ENCODE assay signal across 24 cellular contexts in the genomic region with DNA sequence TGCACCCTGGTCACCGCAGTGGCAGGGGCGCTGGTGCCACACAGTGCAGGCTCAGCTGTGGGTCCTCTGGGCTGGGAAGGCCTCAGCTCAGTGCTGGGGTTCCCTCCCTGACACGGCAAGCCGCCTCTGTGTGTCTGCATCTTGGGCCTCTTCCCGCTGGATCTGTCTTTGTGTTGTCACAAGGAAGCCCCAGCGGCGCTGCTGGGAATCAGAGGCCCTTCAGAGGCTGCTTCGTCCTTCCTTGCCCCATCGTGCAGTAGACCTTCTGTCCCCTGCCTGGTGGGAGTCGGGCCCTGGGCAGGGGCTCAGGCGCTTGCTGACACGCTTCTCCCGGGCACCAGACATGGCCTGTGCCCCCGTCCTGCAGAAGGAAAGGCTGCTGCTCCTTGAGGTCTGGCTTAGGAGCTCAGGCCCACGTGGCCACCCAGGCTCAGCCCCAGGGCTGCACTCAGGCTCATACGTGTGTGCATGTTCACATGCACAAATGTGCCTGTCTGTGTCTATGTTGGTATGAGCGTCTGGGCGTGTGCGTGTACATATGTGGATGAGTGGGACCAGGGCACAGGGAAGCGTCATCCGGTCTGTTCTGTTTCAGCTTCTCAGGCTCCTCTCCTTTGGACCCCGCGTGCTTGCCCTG. TPM values are rescaled to one million over a fixed set of nuclear protein-coding genes. Genes with fewer than 3 reads are reported as not detected.
A peak's percentile ranks its signal among the peaks of the same experiment; 100 is the strongest.
DNase-seq lines count a peak whose midpoint lies in the region; ATAC-seq and TF ChIP-seq lines count a peak whose summit lies in the region.
"Had no signal": no experiment of that assay in that cellular context is flagged by ENCODE, and none has a peak within 500 bp of the region (broad histone marks: within the 10 kb centered on the region; RNA-seq: fewer than 3 reads in every experiment).

No MANE protein-coding gene starts in this region.

- no peak for ATAC-seq in activated CD8-positive, alpha-beta T cell treated with anti-CD3 and anti-CD28 coated beads, Interleukin-2, amount 10 ng/mL, durations not matched to agents 7 days and 5 days
- no peak for ATAC-seq in stimulated activated effector memory CD8-positive, alpha-beta T cell treated with anti-CD3 and anti-CD28 coated beads, Interleukin-12 subunit alpha, Interleukin-12 subunit beta, amount 100 ng/mL, for 72 hours
- ATAC-seq: activated CD4-positive, alpha-beta T cell treated with anti-CD3 and anti-CD28 coated beads for 36 hours; activated T-cell treated with anti-CD3 and anti-CD28 coated beads, Interleukin-2, amount 50 U/mL, for 4 hours; body of pancreas had no signal

- H3K4me1 Mint-ChIP-seq in activated T-cell treated with anti-CD3 and anti-CD28 coated beads, Interleukin-2, amount 50 U/mL, for 24 hours (ENCODE audit: low read depth) = peaks cover 6% of the 10 kb centered on the region
- H3K4me1 Mint-ChIP-seq in activated CD8-positive, alpha-beta T cell treated with anti-CD3 and anti-CD28 coated beads, Interleukin-2, amount 10 ng/mL, durations not matched to agents 7 days and 5 days (ENCODE audit: low read depth) = peaks cover 20% of the 10 kb centered on the region
- H3K4me1 Mint-ChIP-seq in immature natural killer cell = peaks cover 8 to 9% of the 10 kb centered on the region in 2 donors
- peaks cover 13% of the 10 kb centered on the region for H3K4me1 Mint-ChIP-seq in stimulated activated effector memory CD8-positive, alpha-beta T cell treated with anti-CD3 and anti-CD28 coated beads, Interleukin-12 subunit alpha, Interleukin-12 subunit beta, amount 100 ng/mL, for 72 hours
- no peaks in the 10 kb centered on the region for H3K4me1 Mint-ChIP-seq in MCF 10A (ENCODE audit: insufficient read depth, unreplicated experiment)
- H3K4me1 Mint-ChIP-seq: activated CD4-positive, alpha-beta T cell treated with anti-CD3 and anti-CD28 coated beads for 36 hours had no signal

- BruUV-seq in MCF 10A (replicated peaks; lab: Mats Ljungman, UMichigan) = no TSS peak

- H3K27me3 Mint-ChIP-seq in activated T-cell treated with anti-CD3 and anti-CD28 coated beads, Interleukin-2, amount 50 U/mL, for 24 hours = no peaks in the 10 kb centered on the region
- H3K27me3 Mint-ChIP-seq in activated CD8-positive, alpha-beta T cell treated with anti-CD3 and anti-CD28 coated beads, Interleukin-2, amount 10 ng/mL, durations not matched to agents 7 days and 5 days (ENCODE audit: low read depth) = no peaks in the 10 kb centered on the region
- peaks cover 0 to 4% (median 2%) of the 10 kb centered on the region in 3 donors for H3K27me3 Mint-ChIP-seq in immature natural killer cell (ENCODE audit: low read depth in 3 of 3)
- no peaks in the 10 kb centered on the region for H3K27me3 Mint-ChIP-seq in MCF 10A (ENCODE audit: insufficient read depth, unreplicated experiment)
- H3K27me3 Mint-ChIP-seq: activated CD4-positive, alpha-beta T cell treated with anti-CD3 and anti-CD28 coated beads for 36 hours; central memory CD8-positive, alpha-beta T cell; memory B cell had no signal

- TF ChIP-seq CTCF in MCF 10A (IDR thresholded peaks at IDR 0.05; ENCODE audit: unreplicated experiment) = no peak

- POLR2A ChIA-PET in activated CD8-positive, alpha-beta T cell treated with anti-CD3 and anti-CD28 coated beads, Interleukin-2, amount 10 ng/mL, durations not matched to agents 7 days and 5 days (lab: Charles Lee) = interaction anchor here (0.6 kb wide), 1 partner anchor 49 kb away, joined by 3 read pairs; no protein-coding TSS in a partner anchor
- POLR2A ChIA-PET in MCF 10A (lab: Yijun Ruan, JAX) = interaction anchor here (1.1 kb wide), 1 partner anchor 9 kb away, joined by 3 read pairs; no protein-coding TSS in a partner anchor

- DNase-seq in activated T-cell treated with anti-CD3 and anti-CD28 coated beads, Interleukin-2, amount 50 U/mL, for 24 hours = no peak
- DNase-seq in activated T-cell treated with anti-CD3 and anti-CD28 coated beads, Interleukin-2, amount 50 U/mL, for 48 hours = no peak
- DNase-seq in activated CD8-positive, alpha-beta T cell treated with anti-CD3 and anti-CD28 coated beads, Interleukin-2, amount 10 ng/mL, durations not matched to agents 7 days and 5 days = no peak
- no peak for DNase-seq in immature natural killer cell
- no peak for DNase-seq in stimulated activated effector memory CD8-positive, alpha-beta T cell treated with anti-CD3 and anti-CD28 coated beads, Interleukin-12 subunit alpha, Interleukin-12 subunit beta, amount 100 ng/mL, for 72 hours (ENCODE audit: low spot score in 2 of 2)
- DNase-seq in MCF 10A (ENCODE audit: unreplicated experiment) = no peak
- no peak for DNase-seq in NCI-H2081 treated with DMSO at 0.1 percent for 48 hours (lab: John Stamatoyannopoulos, UW)
- DNase-seq in dedifferentiated amniotic fluid mesenchymal stem cell (ENCODE audit: extremely low spot score) = no peak
- DNase-seq: activated CD4-positive, alpha-beta T cell treated with anti-CD3 and anti-CD28 coated beads for 36 hours; activated T-cell treated with anti-CD3 and anti-CD28 coated beads, Interleukin-2, amount 50 U/mL, for 4 hours; body of pancreas; DND-41; GF-D8; GOT3; NCI-H1092 treated with DMSO at 0.1 percent for 48 hours; NCI-H187; NCI-H510A treated with DMSO at 0.1 percent for 48 hours; right lobe of liver; spleen; stimulated activated CD4-positive, alpha-beta T cell treated with anti-CD3 and anti-CD28 coated beads, Interleukin-2, amount 100 ng/mL, for 24 hours; T1000; transverse colon had no signal

- H3K9me3 Mint-ChIP-seq in activated T-cell treated with anti-CD3 and anti-CD28 coated beads, Interleukin-2, amount 50 U/mL, for 24 hours = no peaks in the 10 kb centered on the region
- no peaks in the 10 kb centered on the region for H3K9me3 Mint-ChIP-seq in activated CD8-positive, alpha-beta T cell treated with anti-CD3 and anti-CD28 coated beads, Interleukin-2, amount 10 ng/mL, durations not matched to agents 7 days and 5 days (ENCODE audit: insufficient read depth)
- no peaks in the 10 kb centered on the region for H3K9me3 Mint-ChIP-seq in immature natural killer cell
- H3K9me3 Mint-ChIP-seq in stimulated activated effector memory CD8-positive, alpha-beta T cell treated with anti-CD3 and anti-CD28 coated beads, Interleukin-12 subunit alpha, Interleukin-12 subunit beta, amount 100 ng/mL, for 72 hours = no peaks in the 10 kb centered on the region
- no peaks in the 10 kb centered on the region for H3K9me3 Mint-ChIP-seq in MCF 10A (ENCODE audit: unreplicated experiment)
- H3K9me3 Mint-ChIP-seq: activated T-cell treated with anti-CD3 and anti-CD28 coated beads, Interleukin-2, amount 50 U/mL, for 4 hours; central memory CD8-positive, alpha-beta T cell; memory B cell had no signal

- H3K4me3 Mint-ChIP-seq in activated T-cell treated with anti-CD3 and anti-CD28 coated beads, Interleukin-2, amount 50 U/mL, for 24 hours = no peak overlapping the region
- no peak overlapping the region for H3K4me3 Mint-ChIP-seq in activated CD8-positive, alpha-beta T cell treated with anti-CD3 and anti-CD28 coated beads, Interleukin-2, amount 10 ng/mL, durations not matched to agents 7 days and 5 days
- H3K4me3 Mint-ChIP-seq in immature natural killer cell (no peak overlapping the region), MCF 10A (ENCODE audit: unreplicated experiment) (no peak overlapping the region)
- H3K4me3 Mint-ChIP-seq in stimulated activated effector memory CD8-positive, alpha-beta T cell treated with anti-CD3 and anti-CD28 coated beads, Interleukin-12 subunit alpha, Interleukin-12 subunit beta, amount 100 ng/mL, for 72 hours = no peak overlapping the region
- H3K4me3 Mint-ChIP-seq: activated CD4-positive, alpha-beta T cell treated with anti-CD3 and anti-CD28 coated beads for 36 hours; activated T-cell treated with anti-CD3 and anti-CD28 coated beads, Interleukin-2, amount 50 U/mL, for 4 hours; central memory CD8-positive, alpha-beta T cell; memory B cell had no signal

- H3K27ac Mint-ChIP-seq in activated T-cell treated with anti-CD3 and anti-CD28 coated beads, Interleukin-2, amount 50 U/mL, for 24 hours = peak overlapping the region; percentile 66
- peak overlapping the region; percentile 11 for H3K27ac Mint-ChIP-seq in activated CD8-positive, alpha-beta T cell treated with anti-CD3 and anti-CD28 coated beads, Interleukin-2, amount 10 ng/mL, durations not matched to agents 7 days and 5 days
- peak overlapping the region in 5 of 6 donors; percentile 12 to 76 (median 24) for H3K27ac Mint-ChIP-seq in immature natural killer cell
- peak overlapping the region; percentile 48 for H3K27ac Mint-ChIP-seq in stimulated activated effector memory CD8-positive, alpha-beta T cell treated with anti-CD3 and anti-CD28 coated beads, Interleukin-12 subunit alpha, Interleukin-12 subunit beta, amount 100 ng/mL, for 72 hours
- no peak overlapping the region for H3K27ac Mint-ChIP-seq in MCF 10A (ENCODE audit: low read depth, unreplicated experiment)
- H3K27ac Mint-ChIP-seq: activated CD4-positive, alpha-beta T cell treated with anti-CD3 and anti-CD28 coated beads for 36 hours; memory B cell had no signal

- H3K36me3 Mint-ChIP-seq in activated T-cell treated with anti-CD3 and anti-CD28 coated beads, Interleukin-2, amount 50 U/mL, for 24 hours (ENCODE audit: low read depth) = peaks cover 91% of the 10 kb centered on the region
- peaks cover 66% of the 10 kb centered on the region for H3K36me3 Mint-ChIP-seq in activated CD8-positive, alpha-beta T cell treated with anti-CD3 and anti-CD28 coated beads, Interleukin-2, amount 10 ng/mL, durations not matched to agents 7 days and 5 days (ENCODE audit: low read depth)
- H3K36me3 Mint-ChIP-seq in immature natural killer cell = peaks cover 21 to 50% (median 36%) of the 10 kb centered on the region in 3 donors
- peaks cover 88% of the 10 kb centered on the region for H3K36me3 Mint-ChIP-seq in stimulated activated effector memory CD8-positive, alpha-beta T cell treated with anti-CD3 and anti-CD28 coated beads, Interleukin-12 subunit alpha, Interleukin-12 subunit beta, amount 100 ng/mL, for 72 hours
- H3K36me3 Mint-ChIP-seq in MCF 10A (ENCODE audit: insufficient read depth, unreplicated experiment) = peaks cover 68% of the 10 kb centered on the region

- CTCF ChIA-PET in activated CD8-positive, alpha-beta T cell treated with anti-CD3 and anti-CD28 coated beads, Interleukin-2, amount 10 ng/mL, durations not matched to agents 7 days and 5 days (lab: Charles Lee) = no interaction called here
- CTCF ChIA-PET in MCF 10A (lab: Yijun Ruan, JAX) = interaction anchor here (0.9 kb wide), 1 partner anchor 46 kb away, joined by 3 read pairs; no protein-coding TSS in a partner anchor

- intact Hi-C loops in MCF 10A (cut with micrococcal nuclease) = no loop called here

RNA-seq across cellular contexts. Expression of a gene that starts 24.3 kb away (rescaled TPM):
- total RNA-seq in activated CD8-positive, alpha-beta T cell treated with anti-CD3 and anti-CD28 coated beads, Interleukin-2, amount 10 ng/mL, durations not matched to agents 7 days and 5 days = 10 to 100 TPM; 53.7 to 53.9 TPM
- 10 to 100 TPM; 23.1 to 64.8 (median 26.9) TPM for polyA plus RNA-seq in immature natural killer cell
- 39.6 and 55.1 TPM in 2 replicates for total RNA-seq in MCF 10A (2022)
